ENCODE assay signal across 14 cellular contexts in the genomic region with DNA sequence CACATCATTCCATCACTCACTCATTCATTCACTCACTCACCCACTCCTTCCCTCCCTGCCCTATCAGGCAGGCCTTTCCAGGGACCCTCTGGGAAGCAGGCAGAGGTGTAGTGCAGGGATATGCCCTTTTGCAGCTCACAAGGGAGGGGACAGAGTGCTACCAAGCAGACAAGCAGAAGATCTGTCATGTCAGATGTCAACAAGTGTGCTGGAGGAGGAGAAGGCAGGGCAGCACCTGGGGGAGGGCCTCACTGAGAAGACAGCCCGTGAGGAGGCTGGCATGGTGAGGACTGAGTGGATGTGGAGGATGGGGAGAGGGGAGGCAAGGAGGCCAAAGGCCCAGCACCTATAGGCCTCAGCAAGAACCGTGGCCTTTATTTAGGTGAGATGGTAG. TPM values are rescaled to one million over a fixed set of nuclear protein-coding genes. Genes with fewer than 3 reads are reported as not detected.
DNase-seq lines count a peak whose midpoint lies in the region; ATAC-seq and TF ChIP-seq lines count a peak whose summit lies in the region.
"Had no signal": no experiment of that assay in that cellular context is flagged by ENCODE, and none has a peak within 500 bp of the region (broad histone marks: within the 10 kb centered on the region; RNA-seq: fewer than 3 reads in every experiment).

No MANE protein-coding gene starts in this region.

- DNase-seq in WERI-Rb-1 (peak; percentile 2), right cardiac atrium (no peak), occipital lobe (lab: John Stamatoyannopoulos, UW) (no peak), SKM-1 treated with dmso at 0.1 percent for 144 hours (lab: John Stamatoyannopoulos, UW; ENCODE audit: unreplicated experiment) (no peak), A673 (ENCODE audit: low spot score) (no peak)
- DNase-seq: activated CD4-positive, alpha-beta T cell treated with anti-CD3 and anti-CD28 coated beads for 1 hour; activated naive CD8-positive, alpha-beta T cell treated with anti-CD3 and anti-CD28 coated beads, Interleukin-2, amount 50 U/mL, for 24 hours; CD8-positive, alpha-beta T cell; DMS153; natural killer cell; NCI-H1417; T-helper 9 cell had no signal

- intact Hi-C loops in right cardiac atrium (cut with DNase I) = loop anchor here in 1 of 4 donors (5.0 kb wide), 1 partner anchor 134 kb away; a partner anchor contains a TSS
- intact Hi-C loops in A673 (cut with micrococcal nuclease; ENCODE audit: unreplicated experiment) = no loop called here

- H3K27ac ChIP-seq in HEK293 (ENCODE audit: extremely low read depth, low read depth, low read length) (no peak overlapping the region), WERI-Rb-1 (no peak overlapping the region), right cardiac atrium (ENCODE audit: low read length) (peak overlapping the region; percentile 26), rectal smooth muscle tissue (ENCODE audit: low read depth, low read length) (peak overlapping the region; percentile 68), A673 (ENCODE audit: low read depth, low read length, poor library complexity, severe bottlenecking) (no peak overlapping the region)

- H3K9me3 ChIP-seq in HEK293 (ENCODE audit: control insufficient read depth, insufficient read depth, low read depth, low read length) (no peaks in the 10 kb centered on the region), WERI-Rb-1 (ENCODE audit: severe bottlenecking) (no peaks in the 10 kb centered on the region), right cardiac atrium (ENCODE audit: control insufficient read depth, low read length) (no peaks in the 10 kb centered on the region), A673 (ENCODE audit: low read depth, low read length, poor library complexity, severe bottlenecking) (no peaks in the 10 kb centered on the region)

- POLR2A ChIA-PET in HEK293 (lab: Yijun Ruan, JAX) = no interaction called here
- POLR2A ChIA-PET in A673 (lab: Charles Lee; ENCODE audit: low non-redundant PET) = interaction anchor here (0.6 kb wide), 1 partner anchor 8 kb away, joined by 4 read pairs; no protein-coding TSS in a partner anchor

- 73% methylated on average over 2 of the region's 2 CpGs for WGBS in right cardiac atrium

- H3K36me3 ChIP-seq in HEK293 (ENCODE audit: control insufficient read depth in 2 of 2, insufficient read depth in 1 of 2, low read length in 2 of 2) (no peaks in the 10 kb centered on the region), WERI-Rb-1 (no peaks in the 10 kb centered on the region), rectal smooth muscle tissue (ENCODE audit: control insufficient read depth, insufficient read depth, low read length) (peaks cover 3% of the 10 kb centered on the region), A673 (ENCODE audit: insufficient read depth, low read length, poor library complexity, severe bottlenecking) (no peaks in the 10 kb centered on the region)

- H3K4me3 ChIP-seq in HEK293 (ENCODE audit: low read depth, low read length) (no peak overlapping the region), WERI-Rb-1 (ENCODE audit: low read depth, low read length) (no peak overlapping the region), right cardiac atrium (ENCODE audit: low read length) (no peak overlapping the region), rectal smooth muscle tissue (ENCODE audit: low read length) (no peak overlapping the region), A673 (ENCODE audit: low read depth, low read length, poor library complexity, severe bottlenecking) (no peak overlapping the region)

- H3K4me1 ChIP-seq in HEK293 (ENCODE audit: control insufficient read depth, insufficient read depth, low read length) (no peaks in the 10 kb centered on the region), right cardiac atrium (ENCODE audit: control insufficient read depth, insufficient read depth, low read length) (peaks cover 11% of the 10 kb centered on the region), rectal smooth muscle tissue (ENCODE audit: control insufficient read depth, insufficient read depth, low read length) (peaks cover 31% of the 10 kb centered on the region), A673 (ENCODE audit: insufficient read depth, low read length, poor library complexity, severe bottlenecking) (no peaks in the 10 kb centered on the region)

- H3K27me3 ChIP-seq in WERI-Rb-1 (ENCODE audit: insufficient read depth, low read depth, severe bottlenecking) (no peaks in the 10 kb centered on the region), right cardiac atrium (ENCODE audit: control insufficient read depth, insufficient read depth) (no peaks in the 10 kb centered on the region), rectal smooth muscle tissue (ENCODE audit: control insufficient read depth, insufficient read depth, low read length) (no peaks in the 10 kb centered on the region), A673 (replicated peaks; ENCODE audit: insufficient read depth, low read depth, low read length, poor library complexity) (no peaks in the 10 kb centered on the region)

- ATAC-seq in right cardiac atrium = no peak
- ATAC-seq: activated naive CD8-positive, alpha-beta T cell treated with anti-CD3 and anti-CD28 coated beads, Interleukin-2, amount 50 U/mL, for 24 hours; CD8-positive, alpha-beta T cell; natural killer cell had no signal

- H3K9ac ChIP-seq in rectal smooth muscle tissue (ENCODE audit: low read length) = no peak overlapping the region

- no TSS peak for BruUV-seq in A673 (replicated peaks; lab: Mats Ljungman, UMichigan)

- TF ChIP-seq CTCF in HEK293 (tag by site-specific recombination; IDR thresholded peaks at IDR 0.05) = no peak
- no peak for TF ChIP-seq CTCF in WERI-Rb-1 (IDR thresholded peaks at IDR 0.05; ENCODE audit: low read depth, low read length)
- TF ChIP-seq CTCF in A673 (conservative IDR thresholded peaks at IDR 0.05; ENCODE audit: low read depth, low read length) = no peak

- CTCF ChIA-PET in HEK293 (lab: Yijun Ruan, JAX) (interaction anchor here (0.7 kb wide), 1 partner anchor 80 kb away, joined by 3 read pairs; no protein-coding TSS in a partner anchor), A673 (lab: Charles Lee) (no interaction called here)

TF ChIP-seq in HEK293, 187 proteins besides CTCF, POLR2A, EP300 and RAD21:
- no peak for TF ChIP-seq ZNF660 (tag by site-specific recombination; IDR thresholded peaks at IDR 0.05)
- TF ChIP-seq ZNF473 (tag by site-specific recombination; IDR thresholded peaks at IDR 0.05) = no peak
- TF ChIP-seq ZBTB48 (tag by site-specific recombination; IDR thresholded peaks at IDR 0.05) = no peak
- TF ChIP-seq ZNF76 (tag by site-specific recombination; IDR thresholded peaks at IDR 0.05; ENCODE audit: borderline replicate concordance, low read depth) = no peak
- TF ChIP-seq SCRT2 (tag by site-specific recombination; IDR thresholded peaks at IDR 0.05) = peak; percentile 59
TF ChIP-seq in HEK293: peak in this region for 1.

RNA-seq across cellular contexts. Expression of a gene that starts 15.3 kb away (rescaled TPM):
- total RNA-seq in right cardiac atrium = 10 to 100 TPM; 20.2 to 47.1 (median 34.1) TPM
- polyA plus RNA-seq in right cardiac atrium = 38.2 TPM
- total RNA-seq in occipital lobe = 4.7 TPM
- total RNA-seq in A673 (2021) = 2.6 and 4.1 TPM in 2 replicates

RNA-seq across cellular contexts. Expression of a gene that starts 59.0 kb away (rescaled TPM):
- total RNA-seq in right cardiac atrium (1 to 10 TPM; 1.5 to 3.0 (median 2.1) TPM), occipital lobe (160 TPM), A673 (2021) (26.6 and 35.9 TPM in 2 replicates)
- 2.0 TPM for polyA plus RNA-seq in right cardiac atrium

Comparison
In these comparisons a context has a peak if more than half of its experiments do, and no peak if none do; other contexts are left out.
1. H3K27ac ChIP-seq: peak in right cardiac atrium (single experiment) and rectal smooth muscle tissue (single experiment); none in HEK293 (single experiment), WERI-Rb-1 (single experiment) and A673 (single experiment).